In the genomic region with DNA sequence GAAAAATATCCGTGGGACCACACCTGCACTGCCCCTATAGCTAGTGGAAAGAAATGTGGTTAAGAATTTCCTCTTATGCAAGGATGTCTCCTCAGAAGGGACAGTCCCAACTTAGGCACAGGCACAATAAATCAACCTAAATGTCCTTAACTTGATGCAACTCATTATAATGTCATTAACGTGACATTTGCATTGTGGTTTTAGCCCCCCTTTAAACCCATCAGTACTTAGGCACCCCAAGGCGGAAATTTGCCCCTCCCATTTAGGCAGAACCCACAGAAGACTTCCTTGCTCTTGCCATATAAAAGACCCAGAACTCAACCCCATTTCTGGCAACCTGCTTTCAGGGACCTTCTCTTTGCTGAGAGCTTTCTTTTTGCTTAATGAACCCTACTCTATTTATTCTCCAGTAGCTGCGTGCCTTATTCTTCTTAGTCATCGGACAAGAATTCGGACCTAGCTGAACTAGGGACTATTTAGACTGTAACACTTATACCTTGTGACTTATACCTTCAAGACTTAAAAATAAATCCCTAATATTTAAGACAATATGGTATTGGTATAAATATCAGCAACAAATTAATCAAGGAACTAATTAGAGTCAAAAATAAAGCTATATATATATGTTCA, we compare ENCODE assay signal across 24 cellular contexts.
DNase-seq lines count a peak whose midpoint lies in the region; ATAC-seq, FAIRE-seq and TF ChIP-seq lines count a peak whose summit lies in the region.
"Had no signal": no experiment of that assay in that cellular context is flagged by ENCODE, and none has a peak within 500 bp of the region (broad histone marks: within the 10 kb centered on the region; RNA-seq: fewer than 3 reads in every experiment).

No MANE protein-coding gene starts in this region.

- H3K9me3 Mint-ChIP-seq in activated T-cell treated with anti-CD3 and anti-CD28 coated beads, Interleukin-2, amount 50 U/mL, for 24 hours: peaks cover 5% of the 10 kb centered on the region
- H3K9me3 Mint-ChIP-seq in activated T-cell treated with anti-CD3 and anti-CD28 coated beads, Interleukin-2, amount 50 U/mL, for 72 hours: peaks cover 2 to 3% of the 10 kb centered on the region in 2 donors
- H3K9me3 Mint-ChIP-seq: activated T-cell treated with anti-CD3 and anti-CD28 coated beads, Interleukin-2, amount 50 U/mL, for 4 hours; GM23338; type B pancreatic cell had no signal

- TF ChIP-seq CTCF in bronchial epithelial cell (IDR thresholded peaks at IDR 0.05; ENCODE audit: insufficient read depth, low read length, severe bottlenecking): no peak

- FAIRE-seq in bronchial epithelial cell (lab: Jason Lieb, UNC): no peak
- FAIRE-seq: TTC549 had no signal

- no peaks in the 10 kb centered on the region for H3K27me3 Mint-ChIP-seq in activated T-cell treated with anti-CD3 and anti-CD28 coated beads, Interleukin-2, amount 50 U/mL, for 24 hours
- no peaks in the 10 kb centered on the region for H3K27me3 Mint-ChIP-seq in activated T-cell treated with anti-CD3 and anti-CD28 coated beads, Interleukin-2, amount 50 U/mL, for 72 hours (ENCODE audit: low read depth)
- H3K27me3 Mint-ChIP-seq: effector memory CD8-positive, alpha-beta T cell; type B pancreatic cell had no signal

- DNase-seq in activated T-cell treated with anti-CD3 and anti-CD28 coated beads, Interleukin-2, amount 50 U/mL, for 24 hours: no peak
- DNase-seq in activated T-cell treated with anti-CD3 and anti-CD28 coated beads, Interleukin-2, amount 50 U/mL, for 72 hours: no peak
- peak; percentile 66 for DNase-seq in M059J (ENCODE audit: low read depth)
- peak; percentile 14 for DNase-seq in bronchial epithelial cell (ENCODE audit: low read depth)
- no peak for DNase-seq in kidney glomerular epithelial cell (lab: John Stamatoyannopoulos, UW)
- DNase-seq in NCI-H128 (lab: John Stamatoyannopoulos, UW; ENCODE audit: unreplicated experiment): no peak
- no peak for DNase-seq in stimulated activated CD8-positive, alpha-beta memory T cell treated with anti-CD3 and anti-CD28 coated beads, Interleukin-4, amount 100 ng/mL, for 48 hours
- DNase-seq: 8988T; activated CD4-positive, alpha-beta T cell treated with anti-CD3 and anti-CD28 coated beads, Interleukin-2, amount 50 U/mL, for 4 hours; activated T-cell treated with anti-CD3 and anti-CD28 coated beads, Interleukin-2, amount 50 U/mL, for 4 hours; C1 segment of cervical spinal cord; central memory CD4-positive, alpha-beta T cell; DMS53; effector memory CD8-positive, alpha-beta T cell; heart right ventricle; left colon; NCI-H2081; NCI-H524 treated with DMSO at 0.1 percent for 48 hours; stimulated activated CD4-positive, alpha-beta T cell treated with anti-CD3 and anti-CD28 coated beads, Interleukin-4, amount 100 ng/mL, for 24 hours had no signal

- no peak for ATAC-seq in activated T-cell treated with anti-CD3 and anti-CD28 coated beads, Interleukin-2, amount 50 U/mL, for 72 hours (replicated peaks in 1 of 2)
- ATAC-seq in HG02642 (IDR thresholded peaks at IDR 0.05; ENCODE audit: poor library complexity, unreplicated experiment): no peak
- ATAC-seq: activated T-cell treated with anti-CD3 and anti-CD28 coated beads, Interleukin-2, amount 50 U/mL, for 4 hours; effector memory CD8-positive, alpha-beta T cell; GM23338; heart right ventricle; left colon; Panc1 had no signal

- H3K27ac Mint-ChIP-seq in activated T-cell treated with anti-CD3 and anti-CD28 coated beads, Interleukin-2, amount 50 U/mL, for 24 hours: peak overlapping the region; percentile 59
- H3K27ac Mint-ChIP-seq in activated T-cell treated with anti-CD3 and anti-CD28 coated beads, Interleukin-2, amount 50 U/mL, for 72 hours: no peak overlapping the region
- H3K27ac Mint-ChIP-seq: effector memory CD8-positive, alpha-beta T cell; GM23338; type B pancreatic cell had no signal

- peaks cover 10% of the 10 kb centered on the region for H3K4me1 Mint-ChIP-seq in activated T-cell treated with anti-CD3 and anti-CD28 coated beads, Interleukin-2, amount 50 U/mL, for 24 hours (ENCODE audit: low read depth)
- H3K4me1 Mint-ChIP-seq in activated T-cell treated with anti-CD3 and anti-CD28 coated beads, Interleukin-2, amount 50 U/mL, for 72 hours (ENCODE audit: low read depth): peaks cover 7% of the 10 kb centered on the region

- H3K36me3 ChIP-seq in bronchial epithelial cell (ENCODE audit: control insufficient read depth, insufficient read depth, low read length): no peaks in the 10 kb centered on the region
- H3K36me3 ChIP-seq: heart right ventricle had no signal

- no peaks in the 10 kb centered on the region for H3K27me3 ChIP-seq in bronchial epithelial cell (ENCODE audit: control insufficient read depth, insufficient read depth, low read length)
- H3K27me3 ChIP-seq: heart right ventricle had no signal

- H3K4me3 Mint-ChIP-seq in activated T-cell treated with anti-CD3 and anti-CD28 coated beads, Interleukin-2, amount 50 U/mL, for 24 hours: no peak overlapping the region
- H3K4me3 Mint-ChIP-seq in activated T-cell treated with anti-CD3 and anti-CD28 coated beads, Interleukin-2, amount 50 U/mL, for 72 hours: no peak overlapping the region
- H3K4me3 Mint-ChIP-seq: activated T-cell treated with anti-CD3 and anti-CD28 coated beads, Interleukin-2, amount 50 U/mL, for 4 hours; effector memory CD8-positive, alpha-beta T cell; GM23338; type B pancreatic cell had no signal

- no peak overlapping the region for H3K4me3 ChIP-seq in bronchial epithelial cell (ENCODE audit: low read depth, low read length)
- H3K4me3 ChIP-seq: GM23338, heart right ventricle had no signal

- no peaks in the 10 kb centered on the region for H3K36me3 Mint-ChIP-seq in activated T-cell treated with anti-CD3 and anti-CD28 coated beads, Interleukin-2, amount 50 U/mL, for 24 hours (ENCODE audit: low read depth)
- no peaks in the 10 kb centered on the region for H3K36me3 Mint-ChIP-seq in activated T-cell treated with anti-CD3 and anti-CD28 coated beads, Interleukin-2, amount 50 U/mL, for 72 hours (ENCODE audit: insufficient read depth in 2 of 2)
- H3K36me3 Mint-ChIP-seq: type B pancreatic cell had no signal

Comparison
In these comparisons a context has a peak if more than half of its experiments do, and no peak if none do; other contexts are left out.
1. DNase-seq: peak in M059J (single experiment) and bronchial epithelial cell (single experiment); none in activated T-cell treated with anti-CD3 and anti-CD28 coated beads, Interleukin-2, amount 50 U/mL, for 24 hours (single experiment), activated T-cell treated with anti-CD3 and anti-CD28 coated beads, Interleukin-2, amount 50 U/mL, for 72 hours (0 of 2), kidney glomerular epithelial cell (single experiment), NCI-H128 (single experiment) and stimulated activated CD8-positive, alpha-beta memory T cell treated with anti-CD3 and anti-CD28 coated beads, Interleukin-4, amount 100 ng/mL, for 48 hours (single experiment).